8 cellular contexts compared by ENCODE assay signal in genomic region chr5:67166460-67166871, GRCh38. TPM values are rescaled to one million over a fixed set of nuclear protein-coding genes. Genes with fewer than 3 reads are reported as not detected.
DNase-seq lines count a peak whose midpoint lies in the region; ATAC-seq, FAIRE-seq and TF ChIP-seq lines count a peak whose summit lies in the region.

No MANE protein-coding gene starts in this region.

- H3K79me1 ChIP-seq in H1 (ENCODE audit: low read depth, low read length) = no peaks in the 10 kb centered on the region

- H3K4me3 Mint-ChIP-seq in activated CD4-positive, alpha-beta T cell treated with anti-CD3 and anti-CD28 coated beads, Interleukin-2, amount 10 ng/mL, durations not matched to agents 7 days and 5 days = peak overlapping the region; percentile 90

- POLR2A ChIA-PET in activated CD4-positive, alpha-beta T cell treated with anti-CD3 and anti-CD28 coated beads, Interleukin-2, amount 10 ng/mL, durations not matched to agents 7 days and 5 days (lab: Charles Lee) = interaction anchor here (0.6 to 2.8 kb wide), 3 partner anchors 37 to 56 kb away, joined by 3 to 18 read pairs (median 3); no protein-coding TSS in a partner anchor
- POLR2A ChIA-PET in H1 (lab: Charles Lee; ENCODE audit: partially characterized antibody) = interaction anchor here (1.0 to 1.8 kb wide), 3 partner anchors 10 to 41 kb away, joined by 3 to 4 read pairs (median 4); no protein-coding TSS in a partner anchor

- H3K9me3 ChIP-seq in H1 (ENCODE audit: insufficient read depth in 2 of 2, low read depth in 1 of 2, low read length in 1 of 2) (no peaks in the 10 kb centered on the region), ovary (no peaks in the 10 kb centered on the region), thymus (ENCODE audit: control insufficient read depth) (no peaks in the 10 kb centered on the region)

- H3K27ac Mint-ChIP-seq in activated CD4-positive, alpha-beta T cell treated with anti-CD3 and anti-CD28 coated beads, Interleukin-2, amount 10 ng/mL, durations not matched to agents 7 days and 5 days = peak overlapping the region; percentile 99

- peak overlapping the region; percentile 94; the same call in 1 of the 2 replicates for H4K8ac ChIP-seq in H1 (ENCODE audit: extremely low read depth, insufficient read depth, low read length)

- peak overlapping the region; percentile 89 for H3K18ac ChIP-seq in H1 (ENCODE audit: extremely low read depth, low read length)

- no peaks in the 10 kb centered on the region for H3K36me3 ChIP-seq in H1 (ENCODE audit: control insufficient read depth in 2 of 4, insufficient read depth in 4 of 4, low read length in 3 of 4)
- no peaks in the 10 kb centered on the region for H3K36me3 ChIP-seq in ovary
- H3K36me3 ChIP-seq in thymus (ENCODE audit: control insufficient read depth, insufficient read depth) = peaks cover 57% of the 10 kb centered on the region

- H3K27me3 ChIP-seq in H1 (replicated peaks in 1 of 4; ENCODE audit: control insufficient read depth in 3 of 4, extremely low read depth in 1 of 4, insufficient read depth in 3 of 4, low read length in 3 of 4) (no peaks in the 10 kb centered on the region), ovary (no peaks in the 10 kb centered on the region), thymus (ENCODE audit: control insufficient read depth, insufficient read depth) (no peaks in the 10 kb centered on the region)

- peaks cover 74% of the 10 kb centered on the region for H3K36me3 Mint-ChIP-seq in activated CD4-positive, alpha-beta T cell treated with anti-CD3 and anti-CD28 coated beads, Interleukin-2, amount 10 ng/mL, durations not matched to agents 7 days and 5 days (ENCODE audit: low read depth)

- H3K79me2 ChIP-seq in H1 (ENCODE audit: control insufficient read depth in 1 of 2, insufficient read depth in 2 of 2, low read length in 2 of 2) = no peaks in the 10 kb centered on the region

- H4K20me1 ChIP-seq in H1 (replicated peaks in 1 of 2; ENCODE audit: control insufficient read depth in 1 of 2, insufficient read depth in 2 of 2, low read length in 2 of 2) = no peaks in the 10 kb centered on the region

- no peak overlapping the region for H3K14ac ChIP-seq in H1 (ENCODE audit: insufficient read length)

- FAIRE-seq in H1 (lab: Jason Lieb, UNC) = no peak

- peaks cover 6% of the 10 kb centered on the region; the same call in 1 of the 2 replicates for H3K23me2 ChIP-seq in H1 (ENCODE audit: low read depth, low read length)

- no peak for TF ChIP-seq EP300 in H1 (IDR thresholded peaks at IDR 0.05; ENCODE audit: borderline replicate concordance in 1 of 2, low read depth in 2 of 2, low read length in 2 of 2)
- no peak for TF ChIP-seq EP300 in ovary (IDR thresholded peaks at IDR 0.05)

- peak overlapping the region; percentile 56 for H4K91ac ChIP-seq in H1 (replicated peaks; ENCODE audit: insufficient read length, low read length)

- intact Hi-C loops in ovary (cut with DNase I) = loop anchor here in 2 of 4 donors (5.0 to 10.0 kb wide), 2 partner anchors 41 to 48 kb away; no protein-coding TSS in a partner anchor

- H3K9me3 Mint-ChIP-seq in activated CD4-positive, alpha-beta T cell treated with anti-CD3 and anti-CD28 coated beads, Interleukin-2, amount 10 ng/mL, durations not matched to agents 7 days and 5 days = peaks cover 8% of the 10 kb centered on the region

- peak overlapping the region; percentile 16 for H4K5ac ChIP-seq in H1 (ENCODE audit: insufficient read length, low read depth, low read length)

- H3K23ac ChIP-seq in H1 (ENCODE audit: insufficient read length) = no peak overlapping the region

- peak overlapping the region in 1 of 4 experiments; percentile 41; a peak in 2 of 8 replicates for H3K4me3 ChIP-seq in H1 (ENCODE audit: extremely low read depth in 1 of 4, insufficient read depth in 2 of 4, low read depth in 3 of 4, low read length in 4 of 4)
- peak overlapping the region; percentile 15 for H3K4me3 ChIP-seq in ovary
- peak overlapping the region; percentile 45 for H3K4me3 ChIP-seq in thymus (ENCODE audit: low read length)

- H3K4ac ChIP-seq in H1 (replicated peaks; ENCODE audit: insufficient read length, low read depth, low read length) = no peak overlapping the region

- peak; percentile 12 to 74; a peak in 2 of 3 replicates for TF ChIP-seq POLR2A in H1 (IDR thresholded peaks at IDR 0.05; ENCODE audit: control extremely low read depth in 1 of 2, low read depth in 2 of 2, low read length in 2 of 2)
- no peak for TF ChIP-seq POLR2A in ovary (IDR thresholded peaks at IDR 0.05)

- H3K4me1 ChIP-seq in H1 (replicated peaks in 1 of 4; ENCODE audit: control insufficient read depth in 3 of 4, insufficient read depth in 4 of 4, low read length in 3 of 4) (peaks cover 0 to 13% (median 6%) of the 10 kb centered on the region in 4 experiments; a peak in 3 of 7 replicates), ovary (ENCODE audit: insufficient read depth) (no peaks in the 10 kb centered on the region), thymus (ENCODE audit: control insufficient read depth, insufficient read depth, low read length) (peaks cover 6% of the 10 kb centered on the region)

- no peak for TF ChIP-seq RAD21 in H1 (IDR thresholded peaks at IDR 0.05 in 1 of 2, conservative IDR thresholded peaks at IDR 0.05 in 1 of 2; ENCODE audit: low read depth in 2 of 2, low read length in 2 of 2)

- peak overlapping the region; percentile 36; the same call in 1 of the 2 replicates for H2AFZ ChIP-seq in H1 (ENCODE audit: low read length)

- H2BK12ac ChIP-seq in H1 (ENCODE audit: low read depth, low read length) = no peak overlapping the region

- H3K27me3 Mint-ChIP-seq in activated CD4-positive, alpha-beta T cell treated with anti-CD3 and anti-CD28 coated beads, Interleukin-2, amount 10 ng/mL, durations not matched to agents 7 days and 5 days = no peaks in the 10 kb centered on the region

- TF ChIP-seq CTCF in H1 (IDR thresholded peaks at IDR 0.05; ENCODE audit: control extremely low read depth in 1 of 3, insufficient read depth in 1 of 3, low read depth in 1 of 3, low read length in 3 of 3) = no peak; a peak in 1 of 4 replicates
- no peak for TF ChIP-seq CTCF in ovary (IDR thresholded peaks at IDR 0.05)

- peak; percentile 24 for ATAC-seq in GM19023 (IDR thresholded peaks at IDR 0.05; ENCODE audit: unreplicated experiment)
- peak; percentile 60 for ATAC-seq in HG03280 (IDR thresholded peaks at IDR 0.05; ENCODE audit: unreplicated experiment)

- H3K9ac ChIP-seq in H1 (replicated peaks in 1 of 4; ENCODE audit: extremely low read depth in 1 of 4, low read depth in 3 of 4, low read length in 3 of 4) = peak overlapping the region in 3 of 4 experiments; percentile 31 to 42 (median 39); a peak in 4 of 7 replicates

- H3K56ac ChIP-seq in H1 (replicated peaks; ENCODE audit: insufficient read length, low read depth, low read length) = peak overlapping the region; percentile 40

- H2AK5ac ChIP-seq in H1 (ENCODE audit: low read depth, low read length) = no peak overlapping the region

- H2BK15ac ChIP-seq in H1 (ENCODE audit: low read length) = peak overlapping the region; percentile 61; the same call in 1 of the 2 replicates

- no peak overlapping the region for H2BK20ac ChIP-seq in H1 (ENCODE audit: low read length)

- CTCF ChIA-PET in activated CD4-positive, alpha-beta T cell treated with anti-CD3 and anti-CD28 coated beads, Interleukin-2, amount 10 ng/mL, durations not matched to agents 7 days and 5 days (lab: Charles Lee) = interaction anchor here (0.5 to 19.3 kb wide), 12 partner anchors 11 to 1245 kb away, joined by 3 to 350 read pairs (median 3); partner anchors contain the start of gene CD180
- CTCF ChIA-PET in H1 (lab: Charles Lee; ENCODE audit: partially characterized antibody) = interaction anchor here (0.5 to 5.3 kb wide), 22 partner anchors 10 to 1086 kb away, joined by 3 to 50 read pairs (median 4); no protein-coding TSS in a partner anchor

- no peak overlapping the region for H2BK120ac ChIP-seq in H1 (replicated peaks; ENCODE audit: low read depth, low read length)

- peak overlapping the region; percentile 62 for H2BK5ac ChIP-seq in H1 (ENCODE audit: low read depth, low read length)

- peak overlapping the region; percentile 37 to 57; a peak in 3 of 4 replicates for H3K4me2 ChIP-seq in H1 (ENCODE audit: insufficient read depth in 1 of 2, low read depth in 2 of 2, low read length in 2 of 2)

- WGBS in H1 (ENCODE audit: extremely low coverage in 1 of 2, insufficient coverage in 1 of 2, insufficient read length in 1 of 2, insufficient replicate concordance in 2 of 2, low coverage in 1 of 2, low lambda C conversion rate in 2 of 2, missing lambda C conversion rate in 1 of 2), 2 experiments = 54% methylated on average over 10 of the region's 18 CpGs; no CpG with 5 or more reads in 1 of the 2 experiments
- WGBS in ovary, 3 donors = 46 to 59% (median 48%) methylated on average over 18 of the region's 18 CpGs
- 54% methylated on average over 18 of the region's 18 CpGs for WGBS in thymus

- peaks cover 70% of the 10 kb centered on the region for H3K4me1 Mint-ChIP-seq in activated CD4-positive, alpha-beta T cell treated with anti-CD3 and anti-CD28 coated beads, Interleukin-2, amount 10 ng/mL, durations not matched to agents 7 days and 5 days

- no peak overlapping the region; the same call in 1 of the 2 replicates for H3K27ac ChIP-seq in H1 (ENCODE audit: low read depth, low read length)
- H3K27ac ChIP-seq in ovary = peak overlapping the region in 1 of 2 donors; percentile 26
- peak overlapping the region; percentile 92 for H3K27ac ChIP-seq in thymus (ENCODE audit: low read depth)

- DNase-seq in activated CD4-positive, alpha-beta T cell treated with anti-CD3 and anti-CD28 coated beads, Interleukin-2, amount 10 ng/mL, durations not matched to agents 7 days and 5 days = peak; percentile 82
- no peak for DNase-seq in H1 (ENCODE audit: low read depth in 1 of 2, low spot score in 2 of 2)
- peak in 1 of 5 donors; percentile 21 for DNase-seq in ovary
- no peak for DNase-seq in 8988T
- no peak for DNase-seq in NCI-H748 treated with DMSO at 0.1 percent for 48 hours (lab: John Stamatoyannopoulos, UW)

TF ChIP-seq in H1, 55 proteins besides CTCF, POLR2A, EP300 and RAD21 (continues in another document):
- peak; percentile 82; the same call in 1 of the 2 replicates for TF ChIP-seq RBBP5 (IDR thresholded peaks at IDR 0.05; ENCODE audit: borderline replicate concordance, low read depth, low read length)

RNA-seq across cellular contexts. Expression of gene CD180, which starts 30.1 kb away (rescaled TPM):
- under 1 TPM; 0.17 TPM for total RNA-seq in activated CD4-positive, alpha-beta T cell treated with anti-CD3 and anti-CD28 coated beads, Interleukin-2, amount 10 ng/mL, durations not matched to agents 7 days and 5 days
- total RNA-seq in H1 (2021; fragmentation: NEBNext Ultra II Directional; extraction: Animal tissue kit (Norgen Biotek cat#: 25700)) = not detected in 2 replicates
- polyA plus RNA-seq in H1 (2011; rRNA removed) (not detected in 2 replicates), ovary (1 to 10 TPM in 1 of 2 donors, under 1 TPM in 1; 0.17 to 2.9 TPM), thymus (2.2 TPM)
- not detected for polyA plus RNA-seq in H1 (2011; cell fraction: cytosol; rRNA removed)
- polyA plus RNA-seq in H1 (2011; cell fraction: nucleus; rRNA removed) = not detected
- polyA plus RNA-seq in H1 (2012, experiment 1 of 2) = not detected in 4 replicates
- polyA plus RNA-seq in H1 (2012, experiment 2 of 2) = not detected
- not detected for polyA plus RNA-seq in H1 (2013, experiment 1 of 2)
- not detected for polyA plus RNA-seq in H1 (2013, experiment 2 of 2)
- not detected in 2 replicates for polyA minus RNA-seq in H1 (2011; rRNA and poly(A)+ RNA removed)
- polyA minus RNA-seq in H1 (2011; cell fraction: cytosol; rRNA and poly(A)+ RNA removed) = not detected
- polyA minus RNA-seq in H1 (2011; cell fraction: nucleus; rRNA and poly(A)+ RNA removed) = not detected
- total RNA-seq in ovary = 1 to 10 TPM in 1 of 7 donors, under 1 TPM in 6; 0.15 to 1.0 (median 0.30) TPM
